ENCODE assay signal across 1 cellular context in the genomic region with DNA sequence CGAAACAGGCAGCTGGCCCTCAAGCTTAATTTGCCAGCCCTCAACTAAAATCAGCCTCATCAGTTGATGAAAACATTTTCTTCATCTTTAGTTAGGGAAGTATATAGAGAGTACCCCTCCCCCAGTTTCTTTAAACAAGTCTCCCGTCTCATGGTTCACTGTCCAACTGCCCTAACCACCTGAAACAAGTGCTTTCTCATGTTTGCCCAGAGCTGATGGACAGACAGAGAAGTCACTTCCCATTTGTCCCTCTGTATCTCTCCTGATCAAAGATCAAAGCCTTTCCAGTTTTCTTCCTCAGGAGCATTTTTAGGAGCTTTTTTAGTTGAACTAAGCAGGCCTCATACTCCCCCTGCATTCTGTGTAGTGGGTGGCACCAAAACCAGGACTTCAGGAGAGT.
TF ChIP-seq lines count a peak whose summit lies in the region.

No MANE protein-coding gene starts in this region.

TF ChIP-seq in HepG2, 621 proteins besides CTCF, POLR2A, EP300 and RAD21 (continued from another document and continues in another):
- TF ChIP-seq, protein P1, sequence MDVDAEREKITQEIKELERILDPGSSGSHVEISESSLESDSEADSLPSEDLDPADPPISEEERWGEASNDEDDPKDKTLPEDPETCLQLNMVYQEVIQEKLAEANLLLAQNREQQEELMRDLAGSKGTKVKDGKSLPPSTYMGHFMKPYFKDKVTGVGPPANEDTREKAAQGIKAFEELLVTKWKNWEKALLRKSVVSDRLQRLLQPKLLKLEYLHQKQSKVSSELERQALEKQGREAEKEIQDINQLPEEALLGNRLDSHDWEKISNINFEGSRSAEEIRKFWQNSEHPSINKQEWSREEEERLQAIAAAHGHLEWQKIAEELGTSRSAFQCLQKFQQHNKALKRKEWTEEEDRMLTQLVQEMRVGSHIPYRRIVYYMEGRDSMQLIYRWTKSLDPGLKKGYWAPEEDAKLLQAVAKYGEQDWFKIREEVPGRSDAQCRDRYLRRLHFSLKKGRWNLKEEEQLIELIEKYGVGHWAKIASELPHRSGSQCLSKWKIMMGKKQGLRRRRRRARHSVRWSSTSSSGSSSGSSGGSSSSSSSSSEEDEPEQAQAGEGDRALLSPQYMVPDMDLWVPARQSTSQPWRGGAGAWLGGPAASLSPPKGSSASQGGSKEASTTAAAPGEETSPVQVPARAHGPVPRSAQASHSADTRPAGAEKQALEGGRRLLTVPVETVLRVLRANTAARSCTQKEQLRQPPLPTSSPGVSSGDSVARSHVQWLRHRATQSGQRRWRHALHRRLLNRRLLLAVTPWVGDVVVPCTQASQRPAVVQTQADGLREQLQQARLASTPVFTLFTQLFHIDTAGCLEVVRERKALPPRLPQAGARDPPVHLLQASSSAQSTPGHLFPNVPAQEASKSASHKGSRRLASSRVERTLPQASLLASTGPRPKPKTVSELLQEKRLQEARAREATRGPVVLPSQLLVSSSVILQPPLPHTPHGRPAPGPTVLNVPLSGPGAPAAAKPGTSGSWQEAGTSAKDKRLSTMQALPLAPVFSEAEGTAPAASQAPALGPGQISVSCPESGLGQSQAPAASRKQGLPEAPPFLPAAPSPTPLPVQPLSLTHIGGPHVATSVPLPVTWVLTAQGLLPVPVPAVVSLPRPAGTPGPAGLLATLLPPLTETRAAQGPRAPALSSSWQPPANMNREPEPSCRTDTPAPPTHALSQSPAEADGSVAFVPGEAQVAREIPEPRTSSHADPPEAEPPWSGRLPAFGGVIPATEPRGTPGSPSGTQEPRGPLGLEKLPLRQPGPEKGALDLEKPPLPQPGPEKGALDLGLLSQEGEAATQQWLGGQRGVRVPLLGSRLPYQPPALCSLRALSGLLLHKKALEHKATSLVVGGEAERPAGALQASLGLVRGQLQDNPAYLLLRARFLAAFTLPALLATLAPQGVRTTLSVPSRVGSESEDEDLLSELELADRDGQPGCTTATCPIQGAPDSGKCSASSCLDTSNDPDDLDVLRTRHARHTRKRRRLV (CRISPR knock-in tag; IDR thresholded peaks at IDR 0.05), result no peak
- TF ChIP-seq MEF2D (CRISPR knock-in tag; IDR thresholded peaks at IDR 0.05) (0 out of 2 replicates have a peak, but pooled peaks have one; percentile 26), NKX3-1 (CRISPR knock-in tag; IDR thresholded peaks at IDR 0.05) (no peak), ZNF432 (CRISPR knock-in tag; IDR thresholded peaks at IDR 0.05; ENCODE audit: borderline replicate concordance) (no peak), ZNF331 (CRISPR knock-in tag; IDR thresholded peaks at IDR 0.05) (peak; percentile 60; the same call in 1 of the 2 replicates), ZKSCAN1 (IDR thresholded peaks at IDR 0.05; ENCODE audit: low read length) (no peak), RAD51 (IDR thresholded peaks at IDR 0.05; ENCODE audit: borderline replicate concordance) (no peak), ZNF782 (CRISPR knock-in tag; IDR thresholded peaks at IDR 0.05; ENCODE audit: borderline replicate concordance) (no peak), RFXAP (CRISPR knock-in tag; IDR thresholded peaks at IDR 0.05; ENCODE audit: borderline replicate concordance) (no peak), SMAD1 (CRISPR knock-in tag; IDR thresholded peaks at IDR 0.05; ENCODE audit: borderline replicate concordance, low read depth) (no peak), RBM22 (optimal IDR thresholded peaks at IDR 0.05; ENCODE audit: low read length) (no peak), ZNF30 (CRISPR knock-in tag; IDR thresholded peaks at IDR 0.05) (no peak), ZNF652 (CRISPR knock-in tag; IDR thresholded peaks at IDR 0.05; ENCODE audit: borderline replicate concordance, low read depth) (no peak), FOXA3 (CRISPR knock-in tag; IDR thresholded peaks at IDR 0.05) (peak; percentile 59; the same call in 1 of the 2 replicates), KLF15 (CRISPR knock-in tag; IDR thresholded peaks at IDR 0.05; ENCODE audit: borderline replicate concordance) (no peak)
- TF ChIP-seq, protein P2, sequence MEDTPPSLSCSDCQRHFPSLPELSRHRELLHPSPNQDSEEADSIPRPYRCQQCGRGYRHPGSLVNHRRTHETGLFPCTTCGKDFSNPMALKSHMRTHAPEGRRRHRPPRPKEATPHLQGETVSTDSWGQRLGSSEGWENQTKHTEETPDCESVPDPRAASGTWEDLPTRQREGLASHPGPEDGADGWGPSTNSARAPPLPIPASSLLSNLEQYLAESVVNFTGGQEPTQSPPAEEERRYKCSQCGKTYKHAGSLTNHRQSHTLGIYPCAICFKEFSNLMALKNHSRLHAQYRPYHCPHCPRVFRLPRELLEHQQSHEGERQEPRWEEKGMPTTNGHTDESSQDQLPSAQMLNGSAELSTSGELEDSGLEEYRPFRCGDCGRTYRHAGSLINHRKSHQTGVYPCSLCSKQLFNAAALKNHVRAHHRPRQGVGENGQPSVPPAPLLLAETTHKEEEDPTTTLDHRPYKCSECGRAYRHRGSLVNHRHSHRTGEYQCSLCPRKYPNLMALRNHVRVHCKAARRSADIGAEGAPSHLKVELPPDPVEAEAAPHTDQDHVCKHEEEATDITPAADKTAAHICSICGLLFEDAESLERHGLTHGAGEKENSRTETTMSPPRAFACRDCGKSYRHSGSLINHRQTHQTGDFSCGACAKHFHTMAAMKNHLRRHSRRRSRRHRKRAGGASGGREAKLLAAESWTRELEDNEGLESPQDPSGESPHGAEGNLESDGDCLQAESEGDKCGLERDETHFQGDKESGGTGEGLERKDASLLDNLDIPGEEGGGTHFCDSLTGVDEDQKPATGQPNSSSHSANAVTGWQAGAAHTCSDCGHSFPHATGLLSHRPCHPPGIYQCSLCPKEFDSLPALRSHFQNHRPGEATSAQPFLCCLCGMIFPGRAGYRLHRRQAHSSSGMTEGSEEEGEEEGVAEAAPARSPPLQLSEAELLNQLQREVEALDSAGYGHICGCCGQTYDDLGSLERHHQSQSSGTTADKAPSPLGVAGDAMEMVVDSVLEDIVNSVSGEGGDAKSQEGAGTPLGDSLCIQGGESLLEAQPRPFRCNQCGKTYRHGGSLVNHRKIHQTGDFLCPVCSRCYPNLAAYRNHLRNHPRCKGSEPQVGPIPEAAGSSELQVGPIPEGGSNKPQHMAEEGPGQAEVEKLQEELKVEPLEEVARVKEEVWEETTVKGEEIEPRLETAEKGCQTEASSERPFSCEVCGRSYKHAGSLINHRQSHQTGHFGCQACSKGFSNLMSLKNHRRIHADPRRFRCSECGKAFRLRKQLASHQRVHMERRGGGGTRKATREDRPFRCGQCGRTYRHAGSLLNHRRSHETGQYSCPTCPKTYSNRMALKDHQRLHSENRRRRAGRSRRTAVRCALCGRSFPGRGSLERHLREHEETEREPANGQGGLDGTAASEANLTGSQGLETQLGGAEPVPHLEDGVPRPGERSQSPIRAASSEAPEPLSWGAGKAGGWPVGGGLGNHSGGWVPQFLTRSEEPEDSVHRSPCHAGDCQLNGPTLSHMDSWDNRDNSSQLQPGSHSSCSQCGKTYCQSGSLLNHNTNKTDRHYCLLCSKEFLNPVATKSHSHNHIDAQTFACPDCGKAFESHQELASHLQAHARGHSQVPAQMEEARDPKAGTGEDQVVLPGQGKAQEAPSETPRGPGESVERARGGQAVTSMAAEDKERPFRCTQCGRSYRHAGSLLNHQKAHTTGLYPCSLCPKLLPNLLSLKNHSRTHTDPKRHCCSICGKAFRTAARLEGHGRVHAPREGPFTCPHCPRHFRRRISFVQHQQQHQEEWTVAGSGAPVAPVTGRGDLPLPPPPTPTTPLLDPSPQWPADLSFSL (CRISPR knock-in tag; IDR thresholded peaks at IDR 0.05), result no peak
- TF ChIP-seq, protein P3, sequence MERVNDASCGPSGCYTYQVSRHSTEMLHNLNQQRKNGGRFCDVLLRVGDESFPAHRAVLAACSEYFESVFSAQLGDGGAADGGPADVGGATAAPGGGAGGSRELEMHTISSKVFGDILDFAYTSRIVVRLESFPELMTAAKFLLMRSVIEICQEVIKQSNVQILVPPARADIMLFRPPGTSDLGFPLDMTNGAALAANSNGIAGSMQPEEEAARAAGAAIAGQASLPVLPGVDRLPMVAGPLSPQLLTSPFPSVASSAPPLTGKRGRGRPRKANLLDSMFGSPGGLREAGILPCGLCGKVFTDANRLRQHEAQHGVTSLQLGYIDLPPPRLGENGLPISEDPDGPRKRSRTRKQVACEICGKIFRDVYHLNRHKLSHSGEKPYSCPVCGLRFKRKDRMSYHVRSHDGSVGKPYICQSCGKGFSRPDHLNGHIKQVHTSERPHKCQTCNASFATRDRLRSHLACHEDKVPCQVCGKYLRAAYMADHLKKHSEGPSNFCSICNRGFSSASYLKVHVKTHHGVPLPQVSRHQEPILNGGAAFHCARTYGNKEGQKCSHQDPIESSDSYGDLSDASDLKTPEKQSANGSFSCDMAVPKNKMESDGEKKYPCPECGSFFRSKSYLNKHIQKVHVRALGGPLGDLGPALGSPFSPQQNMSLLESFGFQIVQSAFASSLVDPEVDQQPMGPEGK (CRISPR knock-in tag; IDR thresholded peaks at IDR 0.05), result peak; percentile 17; the same call in 1 of the 2 replicates
- TF ChIP-seq, protein P4, sequence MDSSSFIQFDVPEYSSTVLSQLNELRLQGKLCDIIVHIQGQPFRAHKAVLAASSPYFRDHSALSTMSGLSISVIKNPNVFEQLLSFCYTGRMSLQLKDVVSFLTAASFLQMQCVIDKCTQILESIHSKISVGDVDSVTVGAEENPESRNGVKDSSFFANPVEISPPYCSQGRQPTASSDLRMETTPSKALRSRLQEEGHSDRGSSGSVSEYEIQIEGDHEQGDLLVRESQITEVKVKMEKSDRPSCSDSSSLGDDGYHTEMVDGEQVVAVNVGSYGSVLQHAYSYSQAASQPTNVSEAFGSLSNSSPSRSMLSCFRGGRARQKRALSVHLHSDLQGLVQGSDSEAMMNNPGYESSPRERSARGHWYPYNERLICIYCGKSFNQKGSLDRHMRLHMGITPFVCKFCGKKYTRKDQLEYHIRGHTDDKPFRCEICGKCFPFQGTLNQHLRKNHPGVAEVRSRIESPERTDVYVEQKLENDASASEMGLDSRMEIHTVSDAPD (CRISPR knock-in tag; IDR thresholded peaks at IDR 0.05), result no peak
- TF ChIP-seq, protein P5, sequence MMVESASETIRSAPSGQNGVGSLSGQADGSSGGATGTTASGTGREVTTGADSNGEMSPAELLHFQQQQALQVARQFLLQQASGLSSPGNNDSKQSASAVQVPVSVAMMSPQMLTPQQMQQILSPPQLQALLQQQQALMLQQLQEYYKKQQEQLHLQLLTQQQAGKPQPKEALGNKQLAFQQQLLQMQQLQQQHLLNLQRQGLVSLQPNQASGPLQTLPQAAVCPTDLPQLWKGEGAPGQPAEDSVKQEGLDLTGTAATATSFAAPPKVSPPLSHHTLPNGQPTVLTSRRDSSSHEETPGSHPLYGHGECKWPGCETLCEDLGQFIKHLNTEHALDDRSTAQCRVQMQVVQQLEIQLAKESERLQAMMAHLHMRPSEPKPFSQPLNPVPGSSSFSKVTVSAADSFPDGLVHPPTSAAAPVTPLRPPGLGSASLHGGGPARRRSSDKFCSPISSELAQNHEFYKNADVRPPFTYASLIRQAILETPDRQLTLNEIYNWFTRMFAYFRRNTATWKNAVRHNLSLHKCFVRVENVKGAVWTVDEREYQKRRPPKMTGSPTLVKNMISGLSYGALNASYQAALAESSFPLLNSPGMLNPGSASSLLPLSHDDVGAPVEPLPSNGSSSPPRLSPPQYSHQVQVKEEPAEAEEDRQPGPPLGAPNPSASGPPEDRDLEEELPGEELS (CRISPR knock-in tag; IDR thresholded peaks at IDR 0.05), result peak; percentile 70
- TF ChIP-seq, protein P6, sequence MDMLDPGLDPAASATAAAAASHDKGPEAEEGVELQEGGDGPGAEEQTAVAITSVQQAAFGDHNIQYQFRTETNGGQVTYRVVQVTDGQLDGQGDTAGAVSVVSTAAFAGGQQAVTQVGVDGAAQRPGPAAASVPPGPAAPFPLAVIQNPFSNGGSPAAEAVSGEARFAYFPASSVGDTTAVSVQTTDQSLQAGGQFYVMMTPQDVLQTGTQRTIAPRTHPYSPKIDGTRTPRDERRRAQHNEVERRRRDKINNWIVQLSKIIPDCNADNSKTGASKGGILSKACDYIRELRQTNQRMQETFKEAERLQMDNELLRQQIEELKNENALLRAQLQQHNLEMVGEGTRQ (IDR thresholded peaks at IDR 0.05; ENCODE audit: low read depth, low read length), result no peak
- TF ChIP-seq, protein P6 (CRISPR knock-in tag; IDR thresholded peaks at IDR 0.05; ENCODE audit: borderline replicate concordance), result no peak
- TF ChIP-seq, protein P7, sequence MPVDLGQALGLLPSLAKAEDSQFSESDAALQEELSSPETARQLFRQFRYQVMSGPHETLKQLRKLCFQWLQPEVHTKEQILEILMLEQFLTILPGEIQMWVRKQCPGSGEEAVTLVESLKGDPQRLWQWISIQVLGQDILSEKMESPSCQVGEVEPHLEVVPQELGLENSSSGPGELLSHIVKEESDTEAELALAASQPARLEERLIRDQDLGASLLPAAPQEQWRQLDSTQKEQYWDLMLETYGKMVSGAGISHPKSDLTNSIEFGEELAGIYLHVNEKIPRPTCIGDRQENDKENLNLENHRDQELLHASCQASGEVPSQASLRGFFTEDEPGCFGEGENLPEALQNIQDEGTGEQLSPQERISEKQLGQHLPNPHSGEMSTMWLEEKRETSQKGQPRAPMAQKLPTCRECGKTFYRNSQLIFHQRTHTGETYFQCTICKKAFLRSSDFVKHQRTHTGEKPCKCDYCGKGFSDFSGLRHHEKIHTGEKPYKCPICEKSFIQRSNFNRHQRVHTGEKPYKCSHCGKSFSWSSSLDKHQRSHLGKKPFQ (CRISPR knock-in tag; IDR thresholded peaks at IDR 0.05; ENCODE audit: insufficient replicate concordance), result no peak
- TF ChIP-seq, protein P8, sequence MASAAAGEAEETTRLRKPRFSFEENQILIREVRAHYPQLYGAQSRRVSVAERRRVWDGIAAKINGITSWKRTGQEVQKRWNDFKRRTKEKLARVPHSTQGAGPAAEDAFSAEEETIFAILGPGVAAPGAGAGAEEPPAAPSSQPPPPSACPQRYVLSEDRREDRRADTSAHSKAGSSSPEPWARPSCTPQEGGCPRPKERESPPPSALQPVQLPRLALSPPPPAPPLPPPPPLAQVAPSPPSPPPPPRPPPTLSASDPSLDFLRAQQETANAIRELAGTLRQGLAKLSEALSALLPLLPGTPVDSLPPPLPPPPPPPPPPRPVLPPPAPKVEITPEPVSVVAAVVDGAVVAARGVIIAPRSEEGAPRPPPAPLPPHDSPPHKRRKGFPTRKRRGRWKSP (CRISPR knock-in tag; IDR thresholded peaks at IDR 0.05), result no peak
